ENCODE assay signal across 16 cellular contexts in the genomic region with DNA sequence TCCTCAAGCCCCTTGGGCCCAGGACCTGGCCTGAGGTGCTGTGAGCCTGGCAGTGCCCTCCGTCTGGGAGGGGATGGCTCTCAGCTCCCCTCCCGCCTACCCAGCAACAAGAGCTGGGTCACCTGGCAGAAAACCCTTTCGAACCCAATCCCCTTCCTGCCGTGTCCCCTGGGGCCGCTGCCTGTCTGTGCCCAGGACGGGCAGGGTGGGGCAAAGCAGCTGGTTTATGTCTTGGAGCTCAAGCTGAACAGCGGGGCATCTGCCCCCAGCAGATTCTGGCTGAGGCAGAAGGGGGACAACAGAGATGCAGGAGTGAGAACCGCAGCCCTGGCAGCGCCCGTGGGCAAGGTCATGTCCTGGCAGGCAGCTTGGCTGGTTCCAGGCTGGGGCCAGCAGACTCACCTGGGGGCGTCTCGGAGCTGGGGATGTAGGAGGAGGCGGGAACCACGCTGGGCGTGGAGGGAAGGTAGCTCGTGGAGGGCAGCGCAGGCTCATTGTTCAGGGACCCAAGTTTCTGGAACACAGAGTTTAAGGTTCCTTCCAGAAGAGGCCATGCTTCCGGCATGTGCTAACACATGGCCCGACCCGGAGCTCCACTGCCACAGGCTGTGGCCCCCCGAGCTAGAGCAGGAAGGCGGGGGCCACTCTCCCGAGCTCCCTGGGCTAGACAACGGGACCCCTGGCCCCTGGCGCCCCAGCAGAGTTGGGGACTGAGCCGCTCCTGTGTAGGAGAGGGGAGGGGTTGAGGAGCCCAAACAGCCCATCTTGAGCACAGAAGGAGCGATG. TPM values are rescaled to one million over a fixed set of nuclear protein-coding genes. Genes with fewer than 3 reads are reported as not detected.
DNase-seq lines count a peak whose midpoint lies in the region; ATAC-seq and TF ChIP-seq lines count a peak whose summit lies in the region.
"Had no signal": no experiment of that assay in that cellular context is flagged by ENCODE, and none has a peak within 500 bp of the region (broad histone marks: within the 10 kb centered on the region; RNA-seq: fewer than 3 reads in every experiment).

No MANE protein-coding gene starts in this region.

- DNase-seq in activated naive CD4-positive, alpha-beta T cell treated with anti-CD3 and anti-CD28 coated beads, Interleukin-2, amount 50 U/mL, for 72 hours (ENCODE audit: low spot score in 2 of 2) = no peak
- DNase-seq in activated naive CD4-positive, alpha-beta T cell treated with anti-CD3 and anti-CD28 coated beads, Interleukin-2, amount 50 U/mL, for 16 hours = no peak
- DNase-seq in NCI-H2171 (lab: John Stamatoyannopoulos, UW) (peak; percentile 23), endodermal cell (no peak), ACHN (no peak)
- peak; percentile 23 for DNase-seq in stimulated activated CD8-positive, alpha-beta memory T cell treated with anti-CD3 and anti-CD28 coated beads, Interleukin-4, amount 100 ng/mL, for 48 hours
- DNase-seq in activated CD4-positive, alpha-beta memory T cell treated with anti-CD3 and anti-CD28 coated beads for 36 hours = no peak
- no peak for DNase-seq in activated CD4-positive, alpha-beta T cell treated with anti-CD3 and anti-CD28 coated beads for 1 hour
- DNase-seq: activated CD4-positive, alpha-beta T cell treated with anti-CD3 and anti-CD28 coated beads for 48 hours; effector memory CD4-positive, alpha-beta T cell; NCI-H1930; NCI-H774; stimulated activated CD4-positive, alpha-beta T cell treated with anti-CD3 and anti-CD28 coated beads, Interleukin-4, amount 100 ng/mL, for 4 hours had no signal

- POLR2A ChIA-PET in activated CD4-positive, alpha-beta memory T cell treated with anti-CD3 and anti-CD28 coated beads for 36 hours (lab: Charles Lee) = interaction anchor here (0.7 kb wide), 2 partner anchors 9 to 258 kb away, joined by 3 read pairs; no protein-coding TSS in a partner anchor

- H3K27me3 Mint-ChIP-seq in endodermal cell (ENCODE audit: insufficient read depth) = no peaks in the 10 kb centered on the region
- no peaks in the 10 kb centered on the region for H3K27me3 Mint-ChIP-seq in activated CD4-positive, alpha-beta memory T cell treated with anti-CD3 and anti-CD28 coated beads for 36 hours

- no peak overlapping the region for H3K9ac ChIP-seq in endodermal cell (ENCODE audit: extremely low read depth, low read length, poor library complexity, severe bottlenecking)

- no peaks in the 10 kb centered on the region for H3K9me3 Mint-ChIP-seq in activated naive CD4-positive, alpha-beta T cell treated with anti-CD3 and anti-CD28 coated beads, Interleukin-2, amount 50 U/mL, for 72 hours
- no peaks in the 10 kb centered on the region for H3K9me3 Mint-ChIP-seq in endodermal cell
- H3K9me3 Mint-ChIP-seq in activated CD4-positive, alpha-beta memory T cell treated with anti-CD3 and anti-CD28 coated beads for 36 hours = no peaks in the 10 kb centered on the region
- H3K9me3 Mint-ChIP-seq: T-helper 2 cell treated with Interferon-gamma antibody and Interleukin-4, amounts not matched to agents 5 μg/mL and 100 μg/mL, for 36 hours had no signal

- H3K4me3 ChIP-seq in endodermal cell (ENCODE audit: low read length) = no peak overlapping the region
- H3K4me3 ChIP-seq: lung had no signal

- peak; percentile 3 to 7 for ATAC-seq in activated naive CD4-positive, alpha-beta T cell treated with anti-CD3 and anti-CD28 coated beads, Interleukin-2, amount 50 U/mL, for 72 hours

- no peak overlapping the region for H3K4me3 Mint-ChIP-seq in endodermal cell
- H3K4me3 Mint-ChIP-seq in activated CD4-positive, alpha-beta memory T cell treated with anti-CD3 and anti-CD28 coated beads for 36 hours = no peak overlapping the region
- H3K4me3 Mint-ChIP-seq: T-helper 2 cell treated with Interferon-gamma antibody and Interleukin-4, amounts not matched to agents 5 μg/mL and 100 μg/mL, for 36 hours had no signal

- 87 to 94% methylated on average over 13 to 27 of the region's 27 CpGs for WGBS in endodermal cell (ENCODE audit: insufficient coverage in 1 of 2, insufficient read length in 1 of 2), 2 experiments

- TF ChIP-seq CTCF in endodermal cell (conservative IDR thresholded peaks at IDR 0.05) = no peak

- intact Hi-C loops in activated CD4-positive, alpha-beta memory T cell treated with anti-CD3 and anti-CD28 coated beads for 36 hours (cut with micrococcal nuclease) = no loop called here

- H3K4me1 ChIP-seq in endodermal cell (ENCODE audit: control insufficient read depth, insufficient read depth, low read length) = no peaks in the 10 kb centered on the region

- H3K4me1 Mint-ChIP-seq in endodermal cell = no peaks in the 10 kb centered on the region
- H3K4me1 Mint-ChIP-seq in activated CD4-positive, alpha-beta memory T cell treated with anti-CD3 and anti-CD28 coated beads for 36 hours (ENCODE audit: low read depth) = no peaks in the 10 kb centered on the region

- in situ Hi-C loops in ACHN (cut with HindIII; ENCODE audit: low pct_ligation_motif_present, low pct_unique_long_range_greater_than_20kb, low sequenced_read_pairs) = no loop called here

- peak overlapping the region; percentile 69 to 81 for H3K27ac Mint-ChIP-seq in activated naive CD4-positive, alpha-beta T cell treated with anti-CD3 and anti-CD28 coated beads, Interleukin-2, amount 50 U/mL, for 72 hours
- peak overlapping the region; percentile 48 for H3K27ac Mint-ChIP-seq in endodermal cell
- no peak overlapping the region for H3K27ac Mint-ChIP-seq in activated CD4-positive, alpha-beta memory T cell treated with anti-CD3 and anti-CD28 coated beads for 36 hours
- H3K27ac Mint-ChIP-seq: T-helper 2 cell treated with Interferon-gamma antibody and Interleukin-4, amounts not matched to agents 5 μg/mL and 100 μg/mL, for 36 hours had no signal

- H3K27me3 ChIP-seq in endodermal cell (ENCODE audit: control insufficient read depth, insufficient read depth, low read length, poor library complexity, severe bottlenecking) = no peaks in the 10 kb centered on the region
- H3K27me3 ChIP-seq: neutrophil had no signal

- H3K36me3 ChIP-seq in endodermal cell (ENCODE audit: control insufficient read depth, insufficient read depth, low read length) = peaks cover 60% of the 10 kb centered on the region

- peaks cover 1 to 13% of the 10 kb centered on the region in 2 donors for H3K36me3 Mint-ChIP-seq in activated naive CD4-positive, alpha-beta T cell treated with anti-CD3 and anti-CD28 coated beads, Interleukin-2, amount 50 U/mL, for 72 hours
- H3K36me3 Mint-ChIP-seq in endodermal cell (ENCODE audit: low read depth) = peaks cover 38% of the 10 kb centered on the region
- peaks cover 32% of the 10 kb centered on the region for H3K36me3 Mint-ChIP-seq in activated CD4-positive, alpha-beta memory T cell treated with anti-CD3 and anti-CD28 coated beads for 36 hours

- no peaks in the 10 kb centered on the region for H3K9me3 ChIP-seq in endodermal cell (ENCODE audit: control insufficient read depth, low read length)
- H3K9me3 ChIP-seq: neutrophil had no signal

- H3K27ac ChIP-seq in endodermal cell (ENCODE audit: low read depth, low read length) = peak overlapping the region; percentile 32
- H3K27ac ChIP-seq: neutrophil had no signal

- CTCF ChIA-PET in activated CD4-positive, alpha-beta memory T cell treated with anti-CD3 and anti-CD28 coated beads for 36 hours (lab: Charles Lee) = no interaction called here

RNA-seq across cellular contexts. Expression of gene NELFA, which starts 24.2 kb away (rescaled TPM):
- 10 to 100 TPM; 44.8 to 53.8 TPM for total RNA-seq in activated naive CD4-positive, alpha-beta T cell treated with anti-CD3 and anti-CD28 coated beads, Interleukin-2, amount 50 U/mL, for 72 hours
- total RNA-seq in endodermal cell = 10 to 100 TPM; 54.8 to 60.1 TPM
- polyA plus RNA-seq in endodermal cell (2013, experiment 1 of 2) = 43.8 TPM
- polyA plus RNA-seq in endodermal cell (2013, experiment 2 of 2) = 43.0 TPM
- 10 to 100 TPM; 39.5 to 41.5 TPM for total RNA-seq in activated CD4-positive, alpha-beta memory T cell treated with anti-CD3 and anti-CD28 coated beads for 36 hours

Comparison
In these comparisons a context has a peak if more than half of its experiments do, and no peak if none do; other contexts are left out.
1. DNase-seq: peak in NCI-H2171 (single experiment) and stimulated activated CD8-positive, alpha-beta memory T cell treated with anti-CD3 and anti-CD28 coated beads, Interleukin-4, amount 100 ng/mL, for 48 hours (single experiment); none in activated naive CD4-positive, alpha-beta T cell treated with anti-CD3 and anti-CD28 coated beads, Interleukin-2, amount 50 U/mL, for 72 hours (0 of 2), activated naive CD4-positive, alpha-beta T cell treated with anti-CD3 and anti-CD28 coated beads, Interleukin-2, amount 50 U/mL, for 16 hours (single experiment), endodermal cell (single experiment), activated CD4-positive, alpha-beta memory T cell treated with anti-CD3 and anti-CD28 coated beads for 36 hours (single experiment), activated CD4-positive, alpha-beta T cell treated with anti-CD3 and anti-CD28 coated beads for 1 hour (single experiment) and ACHN (single experiment).